In genomic region chr5:119299242-119299614, GRCh38 we compare ENCODE assay signal across 1 cellular context.
TF ChIP-seq lines count a peak whose summit lies in the region.

No MANE protein-coding gene starts in this region.

TF ChIP-seq in GM12878, 131 proteins besides CTCF, POLR2A, EP300 and RAD21:
- peak; percentile 89; the same call in 1 of the 2 replicates for TF ChIP-seq ZBTB33 (IDR thresholded peaks at IDR 0.05)
